26 cellular contexts compared by ENCODE assay signal in genomic region chr5:121315786-121316185, GRCh38.
"Had no signal": no experiment of that assay in that cellular context is flagged by ENCODE, and none has a peak within 500 bp of the region (broad histone marks: within the 10 kb centered on the region; RNA-seq: fewer than 3 reads in every experiment).

No MANE protein-coding gene starts in this region.

- H3K79me2 ChIP-seq: parathyroid adenoma had no signal

- H3K27me3 ChIP-seq: colonic mucosa, right atrium auricular region, suprapubic skin, tibial artery had no signal

- DNase-seq: activated CD4-positive, alpha-beta memory T cell treated with anti-CD3 and anti-CD28 coated beads for 36 hours; activated CD4-positive, alpha-beta T cell treated with anti-CD3 and anti-CD28 coated beads, Interleukin-2, amount 10 ng/mL, durations not matched to agents 24 days and 14 days; activated CD4-positive, CD25-positive, alpha-beta regulatory T cell treated with anti-CD3 and anti-CD28 coated beads, Interleukin-2, amount 50 U/mL, for 72 hours; activated gamma-delta T cell treated with Interleukin-2 at 50 U/mL for 16 hours; activated naive CD4-positive, alpha-beta T cell treated with anti-CD3 and anti-CD28 coated beads, Interleukin-2, amount 50 U/mL, for 16 hours; activated T-cell treated with anti-CD3 and anti-CD28 coated beads, Interleukin-2, amount 50 U/mL, for 4 hours; amniotic stem cell; colonic mucosa; effector CD8-positive, alpha-beta T cell; foreskin fibroblast; head of caudate nucleus; hippocampal formation; kidney; naive thymus-derived CD8-positive, alpha-beta T cell; nucleus accumbens; psoas muscle; stimulated activated CD4-positive, alpha-beta T cell treated with anti-CD3 and anti-CD28 coated beads, Interleukin-15, amount 100 ng/mL, for 24 hours; stimulated activated CD4-positive, alpha-beta T cell treated with anti-CD3 and anti-CD28 coated beads, Interleukin-2, amount 100 ng/mL, for 24 hours; stimulated activated naive B cell treated with anti-CD40 and anti-IgM and Interleukin-4, amounts not matched to agents 10 μg/mL and 1 μg/mL and 100 μg/mL, for 72 hours; T-helper 17 cell; T1000; tibial artery had no signal

- ATAC-seq: activated T-cell treated with anti-CD3 and anti-CD28 coated beads, Interleukin-2, amount 50 U/mL, for 4 hours; activated T-helper 17 cell treated with anti-CD3 and anti-CD28 coated beads, Interleukin-2, amount 50 U/mL, for 72 hours; naive thymus-derived CD8-positive, alpha-beta T cell; psoas muscle; stimulated activated naive B cell treated with anti-CD40 and anti-IgM and Interleukin-4, amounts not matched to agents 10 μg/mL and 1 μg/mL and 100 μg/mL, for 72 hours; T-helper 17 cell had no signal

- H2AFZ ChIP-seq: parathyroid adenoma had no signal

- H3K9ac ChIP-seq: parathyroid adenoma had no signal

- H3K4me3 ChIP-seq: colonic mucosa, psoas muscle, right atrium auricular region, suprapubic skin, tibial artery had no signal

- H3K9me3 ChIP-seq: colonic mucosa, psoas muscle, suprapubic skin, tibial artery had no signal

- H3K27ac ChIP-seq: colonic mucosa, parathyroid adenoma, psoas muscle, right atrium auricular region, suprapubic skin, tibial artery had no signal

- H3K4me1 ChIP-seq: colonic mucosa, parathyroid adenoma, psoas muscle, right atrium auricular region, suprapubic skin, tibial artery had no signal

- H3K36me3 ChIP-seq: colonic mucosa, right atrium auricular region, suprapubic skin, tibial artery had no signal
